In genomic region chr6:28176373-28176772, GRCh38 we compare ENCODE assay signal across 8 cellular contexts. TPM values are rescaled to one million over a fixed set of nuclear protein-coding genes. Genes with fewer than 3 reads are reported as not detected.
"Had no signal": no experiment of that assay in that cellular context is flagged by ENCODE, and none has a peak within 500 bp of the region (broad histone marks: within the 10 kb centered on the region; RNA-seq: fewer than 3 reads in every experiment).

No MANE protein-coding gene starts in this region.

- ATAC-seq: GM12878 had no signal

- FAIRE-seq: GM12878, GM12891, GM12892, GM18507, GM19239 had no signal

- DNase-seq: GDM1, GF-D8 had no signal

- H3K4me3 ChIP-seq: GM12878 had no signal

RNA-seq across cellular contexts. Expression of gene ZSCAN16, which starts 52.0 kb away (rescaled TPM):
- total RNA-seq: G401 had no signal
